ENCODE assay signal across 27 cellular contexts in genomic region chr15:50953302-50953701, GRCh38. TPM values are rescaled to one million over a fixed set of nuclear protein-coding genes. Genes with fewer than 3 reads are reported as not detected.
DNase-seq lines count a peak whose midpoint lies in the region; ATAC-seq, FAIRE-seq and TF ChIP-seq lines count a peak whose summit lies in the region.
"Had no signal": no experiment of that assay in that cellular context is flagged by ENCODE, and none has a peak within 500 bp of the region (broad histone marks: within the 10 kb centered on the region; RNA-seq: fewer than 3 reads in every experiment).

No MANE protein-coding gene starts in this region.

- H3K4me3 Mint-ChIP-seq in activated CD8-positive, alpha-beta T cell treated with anti-CD3 and anti-CD28 coated beads for 36 hours = no peak overlapping the region
- H3K4me3 Mint-ChIP-seq: activated CD4-positive, alpha-beta T cell treated with anti-CD3 and anti-CD28 coated beads for 36 hours; activated CD8-positive, alpha-beta memory T cell treated with anti-CD3 and anti-CD28 coated beads, Interleukin-2, amount 10 ng/mL, durations not matched to agents 7 days and 5 days; CD4-positive, CD25-positive, alpha-beta regulatory T cell; IgD-negative memory B cell; T-cell had no signal

- H3K27me3 Mint-ChIP-seq in activated CD8-positive, alpha-beta T cell treated with anti-CD3 and anti-CD28 coated beads for 36 hours = no peaks in the 10 kb centered on the region
- H3K27me3 Mint-ChIP-seq: activated CD4-positive, alpha-beta T cell treated with anti-CD3 and anti-CD28 coated beads for 36 hours; activated CD8-positive, alpha-beta memory T cell treated with anti-CD3 and anti-CD28 coated beads, Interleukin-2, amount 10 ng/mL, durations not matched to agents 7 days and 5 days; CD4-positive, CD25-positive, alpha-beta regulatory T cell; IgD-negative memory B cell; T-cell had no signal

- CTCF ChIA-PET in activated CD8-positive, alpha-beta T cell treated with anti-CD3 and anti-CD28 coated beads for 36 hours (lab: Charles Lee) = no interaction called here

- POLR2A ChIA-PET in activated CD8-positive, alpha-beta T cell treated with anti-CD3 and anti-CD28 coated beads for 36 hours (lab: Charles Lee) = no interaction called here

- H3K4me3 ChIP-seq in epithelial cell of esophagus (ENCODE audit: low read length) (no peak overlapping the region), tibial nerve (no peak overlapping the region)
- H3K4me3 ChIP-seq: coronary artery, left lung, prostate gland, tibial artery had no signal

- TF ChIP-seq CTCF in epithelial cell of esophagus (IDR thresholded peaks at IDR 0.05; ENCODE audit: insufficient read depth, low read depth, low read length, missing control alignments) (no peak), tibial nerve (IDR thresholded peaks at IDR 0.05) (no peak)
- TF ChIP-seq CTCF in activated CD8-positive, alpha-beta T cell treated with anti-CD3 and anti-CD28 coated beads for 36 hours (IDR thresholded peaks at IDR 0.05) = no peak

- H3K4me1 Mint-ChIP-seq in activated CD8-positive, alpha-beta T cell treated with anti-CD3 and anti-CD28 coated beads for 36 hours (ENCODE audit: low read depth) = no peaks in the 10 kb centered on the region
- H3K4me1 Mint-ChIP-seq: activated CD4-positive, alpha-beta T cell treated with anti-CD3 and anti-CD28 coated beads for 36 hours; activated CD8-positive, alpha-beta memory T cell treated with anti-CD3 and anti-CD28 coated beads, Interleukin-2, amount 10 ng/mL, durations not matched to agents 7 days and 5 days; IgD-negative memory B cell; T-cell had no signal

- FAIRE-seq in GM19239 (lab: Jason Lieb, UNC) = no peak
- FAIRE-seq: endometrium, TTC549 had no signal

- no peak for TF ChIP-seq POLR2A in tibial nerve (IDR thresholded peaks at IDR 0.05)

- peaks cover 8% of the 10 kb centered on the region for H3K9me3 Mint-ChIP-seq in activated CD8-positive, alpha-beta T cell treated with anti-CD3 and anti-CD28 coated beads for 36 hours

- no peak for TF ChIP-seq EP300 in tibial nerve (IDR thresholded peaks at IDR 0.05)

- intact Hi-C loops in activated CD8-positive, alpha-beta T cell treated with anti-CD3 and anti-CD28 coated beads for 36 hours (cut with micrococcal nuclease) = no loop called here

- H3K27me3 ChIP-seq in tibial nerve = no peaks in the 10 kb centered on the region
- H3K27me3 ChIP-seq: left lung, tibial artery had no signal

- no peak overlapping the region for H3K27ac ChIP-seq in tibial nerve
- H3K27ac ChIP-seq: coronary artery, left lung, prostate gland, tibial artery had no signal

- peaks cover 78% of the 10 kb centered on the region for H3K36me3 Mint-ChIP-seq in activated CD8-positive, alpha-beta T cell treated with anti-CD3 and anti-CD28 coated beads for 36 hours (ENCODE audit: low read depth)

- peaks cover 0 to 2% (median 0%) of the 10 kb centered on the region in 4 donors for H3K9me3 ChIP-seq in tibial nerve
- H3K9me3 ChIP-seq: left lung, prostate gland, tibial artery had no signal

- DNase-seq in ELR (ENCODE audit: low read depth) = peak; percentile 71
- peak; percentile 53 for DNase-seq in RKO (ENCODE audit: low spot score)
- peak; percentile 83 for DNase-seq in epithelial cell of esophagus (ENCODE audit: low read depth)
- peak; percentile 3 for DNase-seq in kidney glomerular epithelial cell (lab: John Stamatoyannopoulos, UW)
- DNase-seq in activated CD8-positive, alpha-beta T cell treated with anti-CD3 and anti-CD28 coated beads for 36 hours = no peak
- no peak for DNase-seq in AG20443 (ENCODE audit: low spot score)
- DNase-seq in tibial nerve (ENCODE audit: low spot score in 2 of 2) = no peak
- no peak for DNase-seq in GM19239 (ENCODE audit: insufficient read length, low spot score)
- DNase-seq: activated CD4-positive, alpha-beta T cell treated with anti-CD3 and anti-CD28 coated beads for 36 hours; activated CD8-positive, alpha-beta memory T cell treated with anti-CD3 and anti-CD28 coated beads, Interleukin-2, amount 10 ng/mL, durations not matched to agents 7 days and 5 days; CD4-positive, CD25-positive, alpha-beta regulatory T cell; DMS153; H7; left lung; NCI-H2171 treated with DMSO at 0.1 percent for 48 hours; NCI-H69; SIG-M5; stimulated activated CD4-positive, alpha-beta T cell treated with anti-CD3 and anti-CD28 coated beads, Interleukin-4, amount 100 ng/mL, for 1 hour; stimulated activated naive CD8-positive, alpha-beta T cell treated with anti-CD3 and anti-CD28 coated beads, Interleukin-15, Interleukin-2, amounts not matched to agents 100 U/mL and 50 U/mL, for 24 hours; T-cell; tibial artery had no signal

- H3K36me3 ChIP-seq in tibial nerve = peaks cover 3 to 98% (median 34%) of the 10 kb centered on the region in 3 donors
- H3K36me3 ChIP-seq: prostate gland had no signal

- ATAC-seq in activated CD8-positive, alpha-beta T cell treated with anti-CD3 and anti-CD28 coated beads for 36 hours = no peak
- ATAC-seq: activated CD4-positive, alpha-beta T cell treated with anti-CD3 and anti-CD28 coated beads for 36 hours; activated CD8-positive, alpha-beta memory T cell treated with anti-CD3 and anti-CD28 coated beads, Interleukin-2, amount 10 ng/mL, durations not matched to agents 7 days and 5 days; activated naive CD4-positive, alpha-beta T cell treated with anti-CD3 and anti-CD28 coated beads, Interleukin-2, amount 50 U/mL, for 72 hours; left lung; stimulated activated naive CD8-positive, alpha-beta T cell treated with anti-CD3 and anti-CD28 coated beads, Interleukin-15, Interleukin-2, amounts not matched to agents 100 U/mL and 50 U/mL, for 24 hours; T-cell had no signal

- WGBS in tibial nerve, 2 donors = 90 to 96% methylated on average over 2 of the region's 2 CpGs

- H3K4me1 ChIP-seq in tibial nerve = no peaks in the 10 kb centered on the region
- H3K4me1 ChIP-seq: left lung, prostate gland, tibial artery had no signal

- H3K27ac Mint-ChIP-seq in activated CD8-positive, alpha-beta T cell treated with anti-CD3 and anti-CD28 coated beads for 36 hours = no peak overlapping the region
- H3K27ac Mint-ChIP-seq: activated CD4-positive, alpha-beta T cell treated with anti-CD3 and anti-CD28 coated beads for 36 hours; activated CD8-positive, alpha-beta memory T cell treated with anti-CD3 and anti-CD28 coated beads, Interleukin-2, amount 10 ng/mL, durations not matched to agents 7 days and 5 days; activated naive CD4-positive, alpha-beta T cell treated with anti-CD3 and anti-CD28 coated beads, Interleukin-2, amount 50 U/mL, for 72 hours; IgD-negative memory B cell; T-cell had no signal

RNA-seq across cellular contexts. Expression of gene AP4E1, which starts 44.8 kb away (rescaled TPM):
- 10 to 100 TPM; 16.6 TPM for total RNA-seq in activated CD8-positive, alpha-beta T cell treated with anti-CD3 and anti-CD28 coated beads for 36 hours
- total RNA-seq in tibial nerve = 10 to 100 TPM; 10.2 to 15.3 (median 12.6) TPM

Comparison
In these comparisons a context has a peak if more than half of its experiments do, and no peak if none do; other contexts are left out.
1. DNase-seq: peak in ELR (single experiment), RKO (single experiment), epithelial cell of esophagus (single experiment) and kidney glomerular epithelial cell (single experiment); none in activated CD8-positive, alpha-beta T cell treated with anti-CD3 and anti-CD28 coated beads for 36 hours (single experiment), AG20443 (single experiment), tibial nerve (0 of 2) and GM19239 (single experiment).